8 cellular contexts compared by ENCODE assay signal in genomic region chr5:56900858-56901578, GRCh38. TPM values are rescaled to one million over a fixed set of nuclear protein-coding genes. Genes with fewer than 3 reads are reported as not detected.
DNase-seq lines count a peak whose midpoint lies in the region; ATAC-seq and TF ChIP-seq lines count a peak whose summit lies in the region.

No MANE protein-coding gene starts in this region.

- no peak overlapping the region for H3K27ac ChIP-seq in CD8-positive, alpha-beta memory T cell (ENCODE audit: low read depth, low read length)
- no peak overlapping the region for H3K27ac ChIP-seq in heart right ventricle

- CTCF ChIA-PET in CD8-positive, alpha-beta memory T cell (lab: Charles Lee) = interaction anchor here (0.6 to 6.5 kb wide), 21 partner anchors 8 to 1560 kb away, joined by 3 to 54 read pairs (median 4); partner anchors contain the start of gene SETD9

- H3K9me3 Mint-ChIP-seq in CD8-positive, alpha-beta memory T cell = no peaks in the 10 kb centered on the region
- H3K9me3 Mint-ChIP-seq in activated T-cell treated with anti-CD3 and anti-CD28 coated beads, Interleukin-2, amount 50 U/mL, for 4 hours = no peaks in the 10 kb centered on the region

- no peaks in the 10 kb centered on the region for H3K4me1 ChIP-seq in CD8-positive, alpha-beta memory T cell (ENCODE audit: insufficient read depth, low read length)
- H3K4me1 ChIP-seq in heart right ventricle = peaks cover 0 to 6% (median 0%) of the 10 kb centered on the region in 9 donors

- H3K4me3 ChIP-seq in CD8-positive, alpha-beta memory T cell (ENCODE audit: low read length) = no peak overlapping the region
- H3K4me3 ChIP-seq in GM12875 (ENCODE audit: low read depth, low read length) = no peak overlapping the region
- no peak overlapping the region for H3K4me3 ChIP-seq in heart right ventricle

- no peaks in the 10 kb centered on the region for H3K9me3 ChIP-seq in CD8-positive, alpha-beta memory T cell (ENCODE audit: low read length)
- H3K9me3 ChIP-seq in heart right ventricle = no peaks in the 10 kb centered on the region

- intact Hi-C loops in heart right ventricle (cut with DNase I) = loop anchor here in 9 of 10 donors (2.0 to 10.0 kb wide), 7 partner anchors 234 to 1564 kb away; partner anchors contain the start of gene PLK2 (in 1 of the 9)
- intact Hi-C loops in sciatic nerve (cut with DNase I) = no loop called here

- POLR2A ChIA-PET in CD8-positive, alpha-beta memory T cell (lab: Charles Lee) = no interaction called here

- no peaks in the 10 kb centered on the region for H3K36me3 ChIP-seq in CD8-positive, alpha-beta memory T cell (ENCODE audit: insufficient read depth, low read length)
- H3K36me3 ChIP-seq in heart right ventricle = peaks cover 0 to 11% (median 0%) of the 10 kb centered on the region in 9 donors

- H3K4me1 Mint-ChIP-seq in CD8-positive, alpha-beta memory T cell = no peaks in the 10 kb centered on the region
- H3K4me1 Mint-ChIP-seq in activated T-cell treated with anti-CD3 and anti-CD28 coated beads, Interleukin-2, amount 50 U/mL, for 4 hours (ENCODE audit: low read depth) = peaks cover 4% of the 10 kb centered on the region

- peak; percentile 67 to 72 for ATAC-seq in activated T-cell treated with anti-CD3 and anti-CD28 coated beads, Interleukin-2, amount 50 U/mL, for 4 hours
- ATAC-seq in heart right ventricle (peak in 7 of 8 donors; percentile 35 to 78 (median 58)), sciatic nerve (peak; percentile 72), HG03039 (IDR thresholded peaks at IDR 0.05; ENCODE audit: unreplicated experiment) (no peak)

- H3K36me3 Mint-ChIP-seq in CD8-positive, alpha-beta memory T cell = peaks cover 0 to 3% (median 1%) of the 10 kb centered on the region in 3 donors
- peaks cover 11% of the 10 kb centered on the region for H3K36me3 Mint-ChIP-seq in activated T-cell treated with anti-CD3 and anti-CD28 coated beads, Interleukin-2, amount 50 U/mL, for 4 hours (ENCODE audit: insufficient read depth)

- peak in 4 of 5 donors; percentile 2 to 47 (median 22) for DNase-seq in CD8-positive, alpha-beta memory T cell
- DNase-seq in NCI-H2227 treated with DMSO at 0.1 percent for 48 hours (lab: John Stamatoyannopoulos, UW) = peak; percentile 16
- peak; percentile 15 for DNase-seq in activated T-cell treated with anti-CD3 and anti-CD28 coated beads, Interleukin-2, amount 50 U/mL, for 4 hours
- DNase-seq in heart right ventricle = peak in 1 of 2 donors; percentile 23
- DNase-seq in sciatic nerve (ENCODE audit: low spot score) = no peak
- DNase-seq in NCI-H1930 (lab: John Stamatoyannopoulos, UW) = no peak

- H3K27me3 ChIP-seq in CD8-positive, alpha-beta memory T cell (ENCODE audit: insufficient read depth, low read length, poor library complexity, severe bottlenecking) = no peaks in the 10 kb centered on the region
- H3K27me3 ChIP-seq in heart right ventricle = no peaks in the 10 kb centered on the region

- WGBS in heart right ventricle, 2 donors = 35 to 38% methylated on average over 3 of the region's 3 CpGs

- peak; percentile 40; the same call in 1 of the 2 replicates for TF ChIP-seq CTCF in GM12875 (IDR thresholded peaks at IDR 0.05; ENCODE audit: borderline replicate concordance, insufficient read depth, low read depth, low read length)
- peak; percentile 56 to 85 (median 75) for TF ChIP-seq CTCF in heart right ventricle (IDR thresholded peaks at IDR 0.05)

- no peak overlapping the region for H3K4me3 Mint-ChIP-seq in CD8-positive, alpha-beta memory T cell
- H3K4me3 Mint-ChIP-seq in activated T-cell treated with anti-CD3 and anti-CD28 coated beads, Interleukin-2, amount 50 U/mL, for 4 hours = no peak overlapping the region

- H3K27ac Mint-ChIP-seq in CD8-positive, alpha-beta memory T cell = no peak overlapping the region

- peaks cover 1 to 6% of the 10 kb centered on the region in 2 donors for H3K27me3 Mint-ChIP-seq in CD8-positive, alpha-beta memory T cell
- no peaks in the 10 kb centered on the region for H3K27me3 Mint-ChIP-seq in activated T-cell treated with anti-CD3 and anti-CD28 coated beads, Interleukin-2, amount 50 U/mL, for 4 hours (ENCODE audit: low read depth)

RNA-seq across cellular contexts. Expression of gene SETD9, which starts 8.4 kb away (rescaled TPM):
- 10 to 100 TPM; 13.9 to 15.0 TPM for total RNA-seq in CD8-positive, alpha-beta memory T cell
- polyA plus RNA-seq in CD8-positive, alpha-beta memory T cell = 8.8 TPM
- 10 to 100 TPM in 1 of 3 donors, 1 to 10 TPM in 2; 2.7 to 10.5 (median 7.5) TPM for total RNA-seq in activated T-cell treated with anti-CD3 and anti-CD28 coated beads, Interleukin-2, amount 50 U/mL, for 4 hours
- total RNA-seq in heart right ventricle = 10 to 100 TPM; 11.0 to 26.2 (median 16.8) TPM
- 1 to 10 TPM; 6.8 to 8.5 TPM for polyA plus RNA-seq in heart right ventricle
- 8.2 TPM for total RNA-seq in sciatic nerve

RNA-seq across cellular contexts. Expression of gene MIER3, which starts 50.9 kb away (rescaled TPM):
- total RNA-seq in CD8-positive, alpha-beta memory T cell = 10 to 100 TPM; 23.6 to 26.0 TPM
- polyA plus RNA-seq in CD8-positive, alpha-beta memory T cell = 8.2 TPM
- total RNA-seq in activated T-cell treated with anti-CD3 and anti-CD28 coated beads, Interleukin-2, amount 50 U/mL, for 4 hours = 10 to 100 TPM; 21.6 to 24.8 (median 21.9) TPM
- total RNA-seq in heart right ventricle (10 to 100 TPM in 8 of 10 donors, 1 to 10 TPM in 2; 9.8 to 17.9 (median 13.0) TPM), sciatic nerve (34.1 TPM)
- polyA plus RNA-seq in heart right ventricle = 1 to 10 TPM; 3.3 to 9.6 TPM

Comparison
In these comparisons a context has a peak if more than half of its experiments do, and no peak if none do; other contexts are left out.
1. DNase-seq: peak in CD8-positive, alpha-beta memory T cell (4 of 5), NCI-H2227 treated with DMSO at 0.1 percent for 48 hours (single experiment) and activated T-cell treated with anti-CD3 and anti-CD28 coated beads, Interleukin-2, amount 50 U/mL, for 4 hours (single experiment); none in sciatic nerve (single experiment) and NCI-H1930 (0 of 2).